In the genomic region with DNA sequence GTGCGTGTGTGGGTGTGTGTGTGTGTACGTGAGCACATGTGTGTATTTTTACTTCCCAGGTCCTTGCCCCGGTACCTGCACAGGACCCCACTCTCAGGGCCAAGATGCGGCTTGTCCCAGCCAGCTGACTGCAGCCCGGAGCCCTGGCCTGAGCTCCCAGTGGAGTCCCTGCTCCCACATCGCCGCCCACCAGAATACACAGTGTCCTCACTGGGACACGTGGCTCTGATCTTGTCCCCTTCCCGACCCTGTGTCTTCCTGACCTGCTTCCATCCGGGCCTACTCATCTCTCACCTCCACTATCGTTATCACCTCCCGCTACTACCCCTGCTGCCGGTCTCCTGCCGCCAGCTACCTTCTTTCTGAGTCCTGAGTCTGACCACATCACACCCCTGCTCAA, we compare ENCODE assay signal across 1 cellular context.
TF ChIP-seq lines count a peak whose summit lies in the region.

No MANE protein-coding gene starts in this region.

TF ChIP-seq in WTC11, 78 proteins besides CTCF, POLR2A, EP300 and RAD21 (continued from another document):
- no peak for TF ChIP-seq ATF2 (CRISPR knock-in tag; IDR thresholded peaks at IDR 0.05; ENCODE audit: borderline replicate concordance, low read depth)
- TF ChIP-seq ZNF121 (CRISPR knock-in tag; IDR thresholded peaks at IDR 0.05): no peak
- no peak for TF ChIP-seq NFYB (CRISPR knock-in tag; conservative IDR thresholded peaks at IDR 0.05; ENCODE audit: low read depth)
- no peak for TF ChIP-seq ZNF396 (CRISPR knock-in tag; IDR thresholded peaks at IDR 0.05; ENCODE audit: borderline replicate concordance)
- no peak for TF ChIP-seq NR1H2 (CRISPR knock-in tag; IDR thresholded peaks at IDR 0.05)
- TF ChIP-seq ETV6 (CRISPR knock-in tag; IDR thresholded peaks at IDR 0.05): no peak
- no peak for TF ChIP-seq OVOL2 (CRISPR knock-in tag; IDR thresholded peaks at IDR 0.05; ENCODE audit: borderline replicate concordance)
- TF ChIP-seq ESRRA (CRISPR knock-in tag; IDR thresholded peaks at IDR 0.05; ENCODE audit: borderline replicate concordance): no peak
- TF ChIP-seq, protein P1, sequence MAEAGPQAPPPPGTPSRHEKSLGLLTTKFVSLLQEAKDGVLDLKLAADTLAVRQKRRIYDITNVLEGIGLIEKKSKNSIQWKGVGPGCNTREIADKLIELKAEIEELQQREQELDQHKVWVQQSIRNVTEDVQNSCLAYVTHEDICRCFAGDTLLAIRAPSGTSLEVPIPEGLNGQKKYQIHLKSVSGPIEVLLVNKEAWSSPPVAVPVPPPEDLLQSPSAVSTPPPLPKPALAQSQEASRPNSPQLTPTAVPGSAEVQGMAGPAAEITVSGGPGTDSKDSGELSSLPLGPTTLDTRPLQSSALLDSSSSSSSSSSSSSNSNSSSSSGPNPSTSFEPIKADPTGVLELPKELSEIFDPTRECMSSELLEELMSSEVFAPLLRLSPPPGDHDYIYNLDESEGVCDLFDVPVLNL (CRISPR knock-in tag; IDR thresholded peaks at IDR 0.05; ENCODE audit: borderline replicate concordance, low read depth): no peak
- TF ChIP-seq ZNF219 (CRISPR knock-in tag; IDR thresholded peaks at IDR 0.05; ENCODE audit: borderline replicate concordance): no peak
- TF ChIP-seq TEAD1 (CRISPR knock-in tag; IDR thresholded peaks at IDR 0.05): no peak
- TF ChIP-seq ATF6 (CRISPR knock-in tag; IDR thresholded peaks at IDR 0.05): no peak
- TF ChIP-seq USF1 (CRISPR knock-in tag; IDR thresholded peaks at IDR 0.05): no peak
